In genomic region chr7:46244752-46245151, GRCh38 we compare ENCODE assay signal across 17 cellular contexts.
"Had no signal": no experiment of that assay in that cellular context is flagged by ENCODE, and none has a peak within 500 bp of the region (broad histone marks: within the 10 kb centered on the region; RNA-seq: fewer than 3 reads in every experiment).

No MANE protein-coding gene starts in this region.

- H3K36me3 ChIP-seq: brain microvascular endothelial cell, upper lobe of left lung had no signal

- H3K27ac Mint-ChIP-seq: activated CD8-positive, alpha-beta memory T cell treated with anti-CD3 and anti-CD28 coated beads, Interleukin-2, amount 10 ng/mL, durations not matched to agents 7 days and 5 days; activated naive CD4-positive, alpha-beta T cell treated with anti-CD3 and anti-CD28 coated beads, Interleukin-2, amount 50 U/mL, for 72 hours; activated T-cell treated with anti-CD3 and anti-CD28 coated beads, Interleukin-2, amount 50 U/mL, for 24 hours; natural killer cell had no signal

- H3K36me3 Mint-ChIP-seq: activated CD8-positive, alpha-beta memory T cell treated with anti-CD3 and anti-CD28 coated beads, Interleukin-2, amount 10 ng/mL, durations not matched to agents 7 days and 5 days; natural killer cell had no signal

- H3K27me3 ChIP-seq: brain microvascular endothelial cell, upper lobe of left lung had no signal

- H3K4me3 Mint-ChIP-seq: activated CD8-positive, alpha-beta memory T cell treated with anti-CD3 and anti-CD28 coated beads, Interleukin-2, amount 10 ng/mL, durations not matched to agents 7 days and 5 days; activated T-cell treated with anti-CD3 and anti-CD28 coated beads, Interleukin-2, amount 50 U/mL, for 24 hours; natural killer cell had no signal

- H3K4me1 ChIP-seq: upper lobe of left lung had no signal

- ATAC-seq: activated CD8-positive, alpha-beta memory T cell treated with anti-CD3 and anti-CD28 coated beads, Interleukin-2, amount 10 ng/mL, durations not matched to agents 7 days and 5 days; activated naive CD4-positive, alpha-beta T cell treated with anti-CD3 and anti-CD28 coated beads, Interleukin-2, amount 50 U/mL, for 72 hours; left lobe of liver; mucosa of descending colon; natural killer cell had no signal

- H3K4me1 Mint-ChIP-seq: activated CD8-positive, alpha-beta memory T cell treated with anti-CD3 and anti-CD28 coated beads, Interleukin-2, amount 10 ng/mL, durations not matched to agents 7 days and 5 days; natural killer cell had no signal

- H3K27ac ChIP-seq: brain microvascular endothelial cell, upper lobe of left lung had no signal

- H3K27me3 Mint-ChIP-seq: activated CD8-positive, alpha-beta memory T cell treated with anti-CD3 and anti-CD28 coated beads, Interleukin-2, amount 10 ng/mL, durations not matched to agents 7 days and 5 days; activated T-cell treated with anti-CD3 and anti-CD28 coated beads, Interleukin-2, amount 50 U/mL, for 24 hours had no signal

- H3K4me3 ChIP-seq: mucosa of descending colon, upper lobe of left lung had no signal

- H3K9me3 ChIP-seq: mucosa of descending colon, upper lobe of left lung had no signal

- DNase-seq: activated CD4-positive, alpha-beta T cell treated with anti-CD3 and anti-CD28 coated beads for 1 hour; activated CD4-positive, alpha-beta T cell treated with anti-CD3 and anti-CD28 coated beads, Interleukin-2, amount 50 U/mL, for 48 hours; activated CD8-positive, alpha-beta memory T cell treated with anti-CD3 and anti-CD28 coated beads, Interleukin-2, amount 10 ng/mL, durations not matched to agents 7 days and 5 days; activated effector memory CD4-positive, alpha-beta T cell treated with Interleukin-2 at 50 U/mL for 16 hours; activated T-cell treated with anti-CD3 and anti-CD28 coated beads, Interleukin-2, amount 50 U/mL, for 24 hours; amygdala; brain microvascular endothelial cell; glutamatergic neuron; mucosa of descending colon; natural killer cell; nucleus accumbens; stimulated activated CD4-positive, alpha-beta T cell treated with anti-CD3 and anti-CD28 coated beads, Interleukin-2, amount 100 ng/mL, for 48 hours; stimulated activated naive CD4-positive, alpha-beta T cell treated with Interleukin-2 at 50 U/mL for 16 hours; SW 1271; upper lobe of left lung had no signal
